8 cellular contexts compared by ENCODE assay signal in the genomic region with DNA sequence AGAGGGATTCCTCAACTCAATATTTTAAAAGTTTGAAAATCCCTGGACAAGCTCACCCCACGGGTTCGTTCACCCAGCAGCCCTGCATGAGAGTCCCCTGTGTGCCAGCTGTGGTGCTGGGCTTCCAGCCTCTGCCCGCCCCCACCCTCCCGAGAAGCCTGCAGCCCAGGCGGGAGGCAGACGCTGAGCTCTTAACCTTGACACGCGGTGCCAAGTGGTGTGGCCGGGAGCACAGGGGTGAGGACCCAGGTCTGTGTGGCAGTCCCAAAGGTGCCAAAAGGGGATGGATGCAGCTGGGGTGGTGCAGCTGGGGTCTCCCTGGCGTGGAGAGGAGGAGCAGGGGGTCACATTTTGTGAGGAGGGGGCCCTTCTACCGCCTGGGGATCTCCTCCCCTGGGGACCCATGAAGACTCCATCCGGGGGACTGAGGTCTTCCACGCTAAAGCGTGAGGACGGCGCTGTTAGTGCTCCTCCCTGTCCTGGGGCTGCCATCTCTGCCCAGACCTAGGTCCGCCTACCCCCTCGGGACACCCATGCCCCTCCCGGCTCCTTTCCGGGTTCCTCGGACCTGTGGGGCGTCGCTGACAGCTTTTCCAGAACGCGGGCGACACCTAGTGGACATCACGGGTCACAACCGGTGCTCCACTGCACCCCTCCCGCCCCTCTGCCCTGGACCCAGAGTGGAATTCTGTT. TPM values are rescaled to one million over a fixed set of nuclear protein-coding genes. Genes with fewer than 3 reads are reported as not detected.
A peak's percentile ranks its signal among the peaks of the same experiment; 100 is the strongest.
DNase-seq lines count a peak whose midpoint lies in the region; FAIRE-seq and TF ChIP-seq lines count a peak whose summit lies in the region.

No MANE protein-coding gene starts in this region.

- H3K9ac ChIP-seq in OCI-LY3 (ENCODE audit: low read length) (peak overlapping the region; percentile 87), muscle layer of colon (ENCODE audit: low read length) (peak overlapping the region; percentile 57)

- no peaks in the 10 kb centered on the region for H3K36me3 ChIP-seq in OCI-LY3 (replicated peaks; ENCODE audit: low read depth, low read length)
- no peaks in the 10 kb centered on the region for H3K36me3 ChIP-seq in esophagus squamous epithelium
- H3K36me3 ChIP-seq in muscle layer of colon (ENCODE audit: insufficient read depth, low read length) = no peaks in the 10 kb centered on the region

- H3K9me3 Mint-ChIP-seq in activated T-cell treated with anti-CD3 and anti-CD28 coated beads, Interleukin-2, amount 50 U/mL, for 24 hours = no peaks in the 10 kb centered on the region

- no peaks in the 10 kb centered on the region for H3K79me2 ChIP-seq in OCI-LY3 (ENCODE audit: low read length)

- peaks cover 11% of the 10 kb centered on the region for H3K4me1 Mint-ChIP-seq in activated T-cell treated with anti-CD3 and anti-CD28 coated beads, Interleukin-2, amount 50 U/mL, for 24 hours (ENCODE audit: low read depth)

- H3K4me3 Mint-ChIP-seq in activated T-cell treated with anti-CD3 and anti-CD28 coated beads, Interleukin-2, amount 50 U/mL, for 24 hours = peak overlapping the region; percentile 62

- intact Hi-C loops in esophagus squamous epithelium (cut with DNase I) = loop anchor here (5.0 kb wide), 2 partner anchors 55 to 235 kb away; no protein-coding TSS in a partner anchor

- peak overlapping the region; percentile 41 for H3K27ac ChIP-seq in OCI-LY3 (ENCODE audit: low read length)
- H3K27ac ChIP-seq in esophagus squamous epithelium = peak overlapping the region in 3 of 4 donors; percentile 2 to 64 (median 43)
- H3K27ac ChIP-seq in muscle layer of colon (ENCODE audit: low read depth, low read length) = no peak overlapping the region

- WGBS in esophagus squamous epithelium, 2 donors = 0% methylated on average over 4 of the region's 29 CpGs; no CpG with 5 or more reads in 1 of the 2 donors

- H3K4me2 ChIP-seq in OCI-LY3 (ENCODE audit: low read length) = peak overlapping the region; percentile 100

- H3K27me3 Mint-ChIP-seq in activated T-cell treated with anti-CD3 and anti-CD28 coated beads, Interleukin-2, amount 50 U/mL, for 24 hours = peaks cover 4% of the 10 kb centered on the region

- H3K4me3 ChIP-seq in GM12875 (ENCODE audit: low read depth, low read length) (peak overlapping the region; percentile 44), OCI-LY3 (ENCODE audit: low read length) (peak overlapping the region; percentile 94), esophagus squamous epithelium (peak overlapping the region in 3 of 4 donors; percentile 34 to 64 (median 44)), muscle layer of colon (ENCODE audit: low read depth in 1 of 2, low read length in 2 of 2) (peak overlapping the region; percentile 59 to 63)

- peak overlapping the region; percentile 91 for H2AFZ ChIP-seq in OCI-LY3 (ENCODE audit: low read depth, low read length)

- peaks cover 8% of the 10 kb centered on the region; the same call in 1 of the 2 replicates for H3K4me1 ChIP-seq in OCI-LY3 (ENCODE audit: low read length)
- peaks cover 9 to 26% (median 10%) of the 10 kb centered on the region in 3 donors for H3K4me1 ChIP-seq in esophagus squamous epithelium
- peaks cover 13% of the 10 kb centered on the region for H3K4me1 ChIP-seq in muscle layer of colon (ENCODE audit: insufficient read depth, low read length)

- FAIRE-seq in HTR-8/SVneo (lab: Jason Lieb, UNC) = peak; percentile 83

- no peak overlapping the region for H3K27ac Mint-ChIP-seq in activated T-cell treated with anti-CD3 and anti-CD28 coated beads, Interleukin-2, amount 50 U/mL, for 24 hours

- no peaks in the 10 kb centered on the region for H3K36me3 Mint-ChIP-seq in activated T-cell treated with anti-CD3 and anti-CD28 coated beads, Interleukin-2, amount 50 U/mL, for 24 hours (ENCODE audit: low read depth)

- no peak for TF ChIP-seq POLR2A in esophagus squamous epithelium (IDR thresholded peaks at IDR 0.05)

- no peaks in the 10 kb centered on the region for H4K20me1 ChIP-seq in OCI-LY3 (ENCODE audit: insufficient read depth, low read length)

- H3K9me3 ChIP-seq in OCI-LY3 (ENCODE audit: insufficient read depth, low read length) = no peaks in the 10 kb centered on the region
- no peaks in the 10 kb centered on the region for H3K9me3 ChIP-seq in esophagus squamous epithelium
- no peaks in the 10 kb centered on the region for H3K9me3 ChIP-seq in muscle layer of colon (ENCODE audit: low read length)

- DNase-seq in HTR-8/SVneo (ENCODE audit: insufficient read length, low spot score) (peak; percentile 80), esophagus squamous epithelium (lab: John Stamatoyannopoulos, UW) (no peak), cerebellar nuclear complex (lab: John Stamatoyannopoulos, UW) (no peak)
- peak; percentile 87 for DNase-seq in activated T-cell treated with anti-CD3 and anti-CD28 coated beads, Interleukin-2, amount 50 U/mL, for 24 hours
- DNase-seq in stimulated activated CD8-positive, alpha-beta memory T cell treated with anti-CD3 and anti-CD28 coated beads, Interleukin-4, amount 100 ng/mL, for 4 hours (ENCODE audit: low read depth in 2 of 2, low spot score in 1 of 2) = peak; percentile 51 to 62

- H3K27me3 ChIP-seq in OCI-LY3 (ENCODE audit: low read depth, low read length) (no peaks in the 10 kb centered on the region), esophagus squamous epithelium (peaks cover 0 to 14% (median 0%) of the 10 kb centered on the region in 4 donors), muscle layer of colon (ENCODE audit: control insufficient read depth in 1 of 2, insufficient read depth in 2 of 2, low read length in 2 of 2) (no peaks in the 10 kb centered on the region)

- TF ChIP-seq CTCF in GM12875 (IDR thresholded peaks at IDR 0.05; ENCODE audit: borderline replicate concordance, insufficient read depth, low read depth, low read length) (peak; percentile 92), OCI-LY3 (IDR thresholded peaks at IDR 0.05; ENCODE audit: low read depth, low read length) (peak; percentile 76), esophagus squamous epithelium (IDR thresholded peaks at IDR 0.05) (peak; percentile 88 to 96 (median 90))

RNA-seq across cellular contexts. Expression of gene PLA2G2F, which starts 12.9 kb away (rescaled TPM):
- total RNA-seq in esophagus squamous epithelium = under 1 TPM in 1 of 4 donors, not detected in 3; 0.48 TPM

RNA-seq across cellular contexts. Expression of gene PLA2G2D, which starts 32.7 kb away (rescaled TPM):
- total RNA-seq in esophagus squamous epithelium = under 1 TPM in 1 of 4 donors, not detected in 3; 0.19 TPM

RNA-seq across cellular contexts. Expression of gene UBXN10, which starts 33.8 kb away (rescaled TPM):
- 1 to 10 TPM in 2 of 4 donors, under 1 TPM in 2; 0.11 to 5.5 (median 0.81) TPM for total RNA-seq in esophagus squamous epithelium

RNA-seq across cellular contexts. Expression of gene PLA2G2C, which starts 34.3 kb away (rescaled TPM):
- under 1 TPM in 2 of 4 donors, not detected in 2; 0.04 to 0.19 TPM for total RNA-seq in esophagus squamous epithelium

Comparison
In these comparisons a context has a peak if more than half of its experiments do, and no peak if none do; other contexts are left out.
1. H3K4me3 ChIP-seq: peak in every context shown above with its lines; median percentile 94 in OCI-LY3; 61 in muscle layer of colon; 44 in GM12875; 44 in esophagus squamous epithelium.
2. DNase-seq: peak in HTR-8/SVneo (single experiment), activated T-cell treated with anti-CD3 and anti-CD28 coated beads, Interleukin-2, amount 50 U/mL, for 24 hours (single experiment) and stimulated activated CD8-positive, alpha-beta memory T cell treated with anti-CD3 and anti-CD28 coated beads, Interleukin-4, amount 100 ng/mL, for 4 hours (2 of 2); none in esophagus squamous epithelium (single experiment) and cerebellar nuclear complex (0 of 2).
3. Peak in every context shown above with its lines, with median percentiles within 50 percentile points of each other: CTCF ChIP-seq.